Comparison of ENCODE assay signal across 1 cellular context in genomic region chr20:1816384-1817381, GRCh38.
TF ChIP-seq lines count a peak whose summit lies in the region.

No MANE protein-coding gene starts in this region.

TF ChIP-seq in SK-N-SH, 30 proteins besides CTCF, POLR2A, EP300 and RAD21 (continued from another document):
- TF ChIP-seq, protein P1, sequence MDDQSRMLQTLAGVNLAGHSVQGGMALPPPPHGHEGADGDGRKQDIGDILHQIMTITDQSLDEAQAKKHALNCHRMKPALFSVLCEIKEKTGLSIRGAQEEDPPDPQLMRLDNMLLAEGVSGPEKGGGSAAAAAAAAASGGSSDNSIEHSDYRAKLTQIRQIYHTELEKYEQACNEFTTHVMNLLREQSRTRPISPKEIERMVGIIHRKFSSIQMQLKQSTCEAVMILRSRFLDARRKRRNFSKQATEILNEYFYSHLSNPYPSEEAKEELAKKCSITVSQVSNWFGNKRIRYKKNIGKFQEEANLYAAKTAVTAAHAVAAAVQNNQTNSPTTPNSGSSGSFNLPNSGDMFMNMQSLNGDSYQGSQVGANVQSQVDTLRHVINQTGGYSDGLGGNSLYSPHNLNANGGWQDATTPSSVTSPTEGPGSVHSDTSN (IDR thresholded peaks at IDR 0.05): peak; percentile 97
- TF ChIP-seq ELF1 (IDR thresholded peaks at IDR 0.05) (peak; percentile 42; the same call in 1 of the 2 replicates), RFX5 (IDR thresholded peaks at IDR 0.05; ENCODE audit: low read length) (no peak), MEF2A (IDR thresholded peaks at IDR 0.05; ENCODE audit: borderline replicate concordance, low read depth) (peak; percentile 99), USF2 (IDR thresholded peaks at IDR 0.05; ENCODE audit: borderline replicate concordance, low read depth, low read length) (no peak)
TF ChIP-seq in SK-N-SH: peak in this region for 14.
